27 cellular contexts compared by ENCODE assay signal in genomic region chr4:145697332-145697731, GRCh38. TPM values are rescaled to one million over a fixed set of nuclear protein-coding genes. Genes with fewer than 3 reads are reported as not detected.
"Had no signal": no experiment of that assay in that cellular context is flagged by ENCODE, and none has a peak within 500 bp of the region (broad histone marks: within the 10 kb centered on the region; RNA-seq: fewer than 3 reads in every experiment).

No MANE protein-coding gene starts in this region.

- DNase-seq: activated CD4-positive, alpha-beta T cell treated with anti-CD3 and anti-CD28 coated beads, Interleukin-2, amount 10 ng/mL, durations not matched to agents 7 days and 5 days; activated CD4-positive, CD25-positive, alpha-beta regulatory T cell; activated CD8-positive, alpha-beta memory T cell treated with anti-CD3 and anti-CD28 coated beads, Interleukin-2, amount 50 U/mL, for 4 hours; activated gamma-delta T cell treated with Interleukin-2 at 50 U/mL for 16 hours; activated naive CD8-positive, alpha-beta T cell treated with anti-CD3 and anti-CD28 coated beads for 36 hours; activated T-cell treated with anti-CD3 and anti-CD28 coated beads, Interleukin-2, amount 50 U/mL, for 4 hours; amniotic stem cell; dermis blood vessel endothelial cell; effector memory CD8-positive, alpha-beta T cell; foreskin fibroblast; hippocampal formation; left cardiac atrium; mesendoderm; naive thymus-derived CD8-positive, alpha-beta T cell; stimulated activated CD4-positive, alpha-beta T cell treated with anti-CD3 and anti-CD28 coated beads, Interleukin-12 subunit alpha, Interleukin-12 subunit beta, amount 100 ng/mL, for 4 hours; stimulated activated CD4-positive, alpha-beta T cell treated with anti-CD3 and anti-CD28 coated beads, Interleukin-1b, Interleukin-23, amount 100 ng/mL, for 48 hours; stimulated activated CD8-positive, alpha-beta memory T cell treated with anti-CD3 and anti-CD28 coated beads, Interleukin-4, amount 100 ng/mL, for 48 hours; stomach; T1000 had no signal

- H3K27me3 Mint-ChIP-seq: activated CD4-positive, alpha-beta T cell treated with anti-CD3 and anti-CD28 coated beads, Interleukin-2, amount 10 ng/mL, durations not matched to agents 7 days and 5 days; type B pancreatic cell had no signal

- H3K27ac Mint-ChIP-seq: activated CD4-positive, alpha-beta T cell treated with anti-CD3 and anti-CD28 coated beads, Interleukin-2, amount 10 ng/mL, durations not matched to agents 7 days and 5 days; activated naive CD8-positive, alpha-beta T cell treated with anti-CD3 and anti-CD28 coated beads for 36 hours; effector memory CD8-positive, alpha-beta T cell; naive thymus-derived CD8-positive, alpha-beta T cell; type B pancreatic cell had no signal

- H3K36me3 Mint-ChIP-seq: activated naive CD8-positive, alpha-beta T cell treated with anti-CD3 and anti-CD28 coated beads for 36 hours had no signal

- H3K9me3 Mint-ChIP-seq: effector memory CD8-positive, alpha-beta T cell had no signal

- ATAC-seq: effector memory CD8-positive, alpha-beta T cell; left cardiac atrium; naive thymus-derived CD8-positive, alpha-beta T cell had no signal

- H3K4me1 Mint-ChIP-seq: activated CD4-positive, alpha-beta T cell treated with anti-CD3 and anti-CD28 coated beads, Interleukin-2, amount 10 ng/mL, durations not matched to agents 7 days and 5 days; activated naive CD8-positive, alpha-beta T cell treated with anti-CD3 and anti-CD28 coated beads for 36 hours; naive thymus-derived CD8-positive, alpha-beta T cell had no signal

- H3K4me3 Mint-ChIP-seq: activated CD4-positive, alpha-beta T cell treated with anti-CD3 and anti-CD28 coated beads, Interleukin-2, amount 10 ng/mL, durations not matched to agents 7 days and 5 days; activated naive CD8-positive, alpha-beta T cell treated with anti-CD3 and anti-CD28 coated beads for 36 hours; activated T-cell treated with anti-CD3 and anti-CD28 coated beads, Interleukin-2, amount 50 U/mL, for 4 hours; effector memory CD8-positive, alpha-beta T cell; naive thymus-derived CD8-positive, alpha-beta T cell; type B pancreatic cell had no signal

RNA-seq across cellular contexts. Expression of gene C4orf51, which starts 17.4 kb away (rescaled TPM):
- total RNA-seq: activated CD4-positive, alpha-beta T cell treated with anti-CD3 and anti-CD28 coated beads, Interleukin-2, amount 10 ng/mL, durations not matched to agents 7 days and 5 days; activated naive CD8-positive, alpha-beta T cell treated with anti-CD3 and anti-CD28 coated beads for 36 hours; activated T-cell treated with anti-CD3 and anti-CD28 coated beads, Interleukin-2, amount 50 U/mL, for 4 hours; cardiac muscle cell; dermis blood vessel endothelial cell; left cardiac atrium; lower leg skin; naive thymus-derived CD8-positive, alpha-beta T cell; osteocyte; prostate gland; right atrium auricular region; stomach; T-helper 1 cell treated with Interleukin-12 subunit alpha and Interleukin-12 subunit beta and Interleukin-4 antibody, amounts not matched to agents 30 ng/mL and 1 ng/mL, for 36 hours; temporal lobe had no signal
